Comparison of ENCODE assay signal across 37 cellular contexts in the genomic region with DNA sequence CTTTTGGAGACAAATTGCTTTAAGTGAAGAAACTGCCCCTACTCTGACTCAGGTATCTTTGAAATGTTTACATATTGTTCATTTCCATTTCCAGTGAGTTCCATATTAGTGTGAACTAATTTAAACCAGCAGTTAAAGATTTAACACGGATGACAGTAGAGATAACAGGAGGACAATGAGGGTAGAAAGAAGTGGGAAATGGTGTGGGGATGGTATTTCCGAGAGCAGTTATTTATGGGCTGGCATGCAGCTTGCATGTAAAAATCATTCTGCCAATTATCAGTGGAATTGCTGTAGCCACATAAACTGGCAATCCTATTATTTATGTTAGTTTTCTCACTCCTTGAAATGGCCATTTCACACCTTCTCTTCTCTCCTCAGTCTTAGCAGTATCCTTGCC. TPM values are rescaled to one million over a fixed set of nuclear protein-coding genes. Genes with fewer than 3 reads are reported as not detected.
"Had no signal": no experiment of that assay in that cellular context is flagged by ENCODE, and none has a peak within 500 bp of the region (broad histone marks: within the 10 kb centered on the region; RNA-seq: fewer than 3 reads in every experiment).

No MANE protein-coding gene starts in this region.

- H3K27me3 ChIP-seq: MG63 had no signal

- H3K9me3 ChIP-seq: MG63 had no signal

- DNase-seq: Karpas-422, Kasumi-1, KG1, MG63, MM.1S, MV-4-11, NCI-H1048, NCI-H1092, NCI-H1092 treated with DMSO at 0.1 percent for 48 hours, NCI-H1105, NCI-H1105 treated with DMSO at 0.1 percent for 48 hours, NCI-H1417, NCI-H1417 treated with DMSO at 0.1 percent for 48 hours, NCI-H1436, NCI-H1436 treated with DMSO at 0.1 percent for 48 hours, NCI-H146, NCI-H1694, NCI-H1694 treated with DMSO at 0.1 percent for 48 hours, NCI-H187, NCI-H1930, NCI-H2029, NCI-H2029 treated with DMSO at 0.1 percent for 48 hours, NCI-H2081, NCI-H2081 treated with DMSO at 0.1 percent for 48 hours, NCI-H2107, NCI-H2171, NCI-H2171 treated with DMSO at 0.1 percent for 48 hours, NCI-H2227 treated with DMSO at 0.1 percent for 48 hours, NCI-H226, NCI-H345, NCI-H446, NCI-H446 treated with DMSO at 0.1 percent for 48 hours, NCI-H510A, NCI-H510A treated with DMSO at 0.1 percent for 48 hours had no signal

- H3K36me3 ChIP-seq: MG63 had no signal

- H3K27ac ChIP-seq: KMS-11 had no signal

- H3K4me3 ChIP-seq: MG63 had no signal

- H3K9ac ChIP-seq: KMS-11 had no signal

- H3K4me2 ChIP-seq: KMS-11 had no signal

RNA-seq across cellular contexts. Expression of a gene that starts 8.6 kb away (rescaled TPM):
- total RNA-seq: LHCN-M2, MCF 10A had no signal
